Comparison of ENCODE assay signal across 28 cellular contexts in genomic region chr4:149223659-149224058, GRCh38.
DNase-seq lines count a peak whose midpoint lies in the region; ATAC-seq and TF ChIP-seq lines count a peak whose summit lies in the region.
"Had no signal": no experiment of that assay in that cellular context is flagged by ENCODE, and none has a peak within 500 bp of the region (broad histone marks: within the 10 kb centered on the region; RNA-seq: fewer than 3 reads in every experiment).

No MANE protein-coding gene starts in this region.

- H3K4me1 Mint-ChIP-seq in MCF 10A (ENCODE audit: insufficient read depth, unreplicated experiment), result peaks cover 4% of the 10 kb centered on the region
- H3K4me1 Mint-ChIP-seq: activated CD4-positive, alpha-beta memory T cell treated with anti-CD3 and anti-CD28 coated beads, Interleukin-2, amount 10 ng/mL, durations not matched to agents 7 days and 5 days; activated naive CD4-positive, alpha-beta T cell treated with anti-CD3 and anti-CD28 coated beads, Interleukin-2, amount 10 ng/mL, durations not matched to agents 7 days and 5 days; naive thymus-derived CD4-positive, alpha-beta T cell had no signal

- H3K36me3 Mint-ChIP-seq in MCF 10A (ENCODE audit: insufficient read depth, unreplicated experiment), result no peaks in the 10 kb centered on the region
- peaks cover 0 to 21% of the 10 kb centered on the region in 2 donors for H3K36me3 Mint-ChIP-seq in activated naive CD4-positive, alpha-beta T cell treated with anti-CD3 and anti-CD28 coated beads, Interleukin-2, amount 50 U/mL, for 72 hours
- H3K36me3 Mint-ChIP-seq: activated naive CD4-positive, alpha-beta T cell treated with anti-CD3 and anti-CD28 coated beads, Interleukin-2, amount 10 ng/mL, durations not matched to agents 7 days and 5 days; naive thymus-derived CD4-positive, alpha-beta T cell had no signal

- H3K27ac Mint-ChIP-seq in MCF 10A (ENCODE audit: low read depth, unreplicated experiment), result no peak overlapping the region
- H3K27ac Mint-ChIP-seq in activated naive CD4-positive, alpha-beta T cell treated with anti-CD3 and anti-CD28 coated beads, Interleukin-2, amount 50 U/mL, for 72 hours, result no peak overlapping the region
- H3K27ac Mint-ChIP-seq: activated CD4-positive, alpha-beta memory T cell treated with anti-CD3 and anti-CD28 coated beads, Interleukin-2, amount 10 ng/mL, durations not matched to agents 7 days and 5 days; activated naive CD4-positive, alpha-beta T cell treated with anti-CD3 and anti-CD28 coated beads, Interleukin-2, amount 10 ng/mL, durations not matched to agents 7 days and 5 days; naive thymus-derived CD4-positive, alpha-beta T cell had no signal

- H3K9me3 ChIP-seq in breast epithelium, result peaks cover 12 to 14% of the 10 kb centered on the region in 2 donors

- H3K4me3 Mint-ChIP-seq in MCF 10A (ENCODE audit: unreplicated experiment), result no peak overlapping the region
- H3K4me3 Mint-ChIP-seq: activated CD4-positive, alpha-beta memory T cell treated with anti-CD3 and anti-CD28 coated beads, Interleukin-2, amount 10 ng/mL, durations not matched to agents 7 days and 5 days; activated naive CD4-positive, alpha-beta T cell treated with anti-CD3 and anti-CD28 coated beads, Interleukin-2, amount 10 ng/mL, durations not matched to agents 7 days and 5 days; naive thymus-derived CD4-positive, alpha-beta T cell had no signal

- POLR2A ChIA-PET in MCF 10A (lab: Yijun Ruan, JAX), result no interaction called here

- in situ Hi-C loops in astrocyte of the spinal cord (cut with HindIII; ENCODE audit: low sequenced_read_pairs), result no loop called here

- no peaks in the 10 kb centered on the region for H3K36me3 ChIP-seq in breast epithelium
- H3K36me3 ChIP-seq: ascending aorta had no signal

- no peak for TF ChIP-seq CTCF in MCF 10A (IDR thresholded peaks at IDR 0.05; ENCODE audit: unreplicated experiment)
- TF ChIP-seq CTCF in breast epithelium (IDR thresholded peaks at IDR 0.05), result no peak
- TF ChIP-seq CTCF in astrocyte of the spinal cord (IDR thresholded peaks at IDR 0.05; ENCODE audit: low read depth, low read length), result no peak

- no peak overlapping the region for H3K27ac ChIP-seq in breast epithelium
- H3K27ac ChIP-seq: 22Rv1, ascending aorta, HL-60 had no signal

- no TSS peak for BruUV-seq in MCF 10A (replicated peaks; lab: Mats Ljungman, UMichigan)

- no peak for TF ChIP-seq POLR2A in breast epithelium (IDR thresholded peaks at IDR 0.05)

- H3K4me3 ChIP-seq in breast epithelium (no peak overlapping the region), astrocyte of the spinal cord (ENCODE audit: low read depth, low read length) (no peak overlapping the region)
- H3K4me3 ChIP-seq: ascending aorta, K562 had no signal

- H3K4me1 ChIP-seq in breast epithelium, result no peaks in the 10 kb centered on the region
- H3K4me1 ChIP-seq: ascending aorta had no signal

- no peak for ATAC-seq in HG02840 (IDR thresholded peaks at IDR 0.05; ENCODE audit: low FRiP score, unreplicated experiment)
- no peak for ATAC-seq in HG02884 (IDR thresholded peaks at IDR 0.05; ENCODE audit: unreplicated experiment)
- no peak for ATAC-seq in activated naive CD4-positive, alpha-beta T cell treated with anti-CD3 and anti-CD28 coated beads, Interleukin-2, amount 50 U/mL, for 72 hours
- no peak for ATAC-seq in HG02885 (IDR thresholded peaks at IDR 0.05; ENCODE audit: poor library complexity, unreplicated experiment)
- ATAC-seq: activated CD4-positive, CD25-positive, alpha-beta regulatory T cell treated with anti-CD3 and anti-CD28 coated beads, Interleukin-2, amount 50 U/mL, for 24 hours; esophagus mucosa; K562; left colon; naive thymus-derived CD4-positive, alpha-beta T cell had no signal

- DNase-seq in MCF 10A (ENCODE audit: unreplicated experiment) (peak; percentile 32), breast epithelium (ENCODE audit: low spot score in 2 of 2) (no peak), astrocyte of the spinal cord (ENCODE audit: low read depth, low spot score) (peak; percentile 8), iris pigment epithelial cell (ENCODE audit: low read depth) (peak; percentile 53)
- no peak for DNase-seq in activated naive CD4-positive, alpha-beta T cell treated with anti-CD3 and anti-CD28 coated beads, Interleukin-2, amount 50 U/mL, for 72 hours (ENCODE audit: low spot score in 2 of 2)
- DNase-seq: activated CD4-positive, alpha-beta memory T cell treated with anti-CD3 and anti-CD28 coated beads, Interleukin-2, amount 10 ng/mL, durations not matched to agents 7 days and 5 days; activated naive CD4-positive, alpha-beta T cell treated with anti-CD3 and anti-CD28 coated beads, Interleukin-2, amount 10 ng/mL, durations not matched to agents 7 days and 5 days; DMS79; effector CD4-positive, alpha-beta T cell; glutamatergic neuron; left colon; mesenchymal stem cell; MV-4-11; naive thymus-derived CD4-positive, alpha-beta T cell; NCI-H187; NCI-H748 treated with DMSO at 0.1 percent for 48 hours; SHP77 treated with DMSO at 0.1 percent for 48 hours; stimulated activated CD4-positive, alpha-beta T cell treated with anti-CD3 and anti-CD28 coated beads, Interleukin-4, amount 100 ng/mL, for 1 hour; stimulated activated naive CD4-positive, alpha-beta T cell treated with Interleukin-2 at 50 U/mL for 16 hours had no signal

- CTCF ChIA-PET in MCF 10A (lab: Yijun Ruan, JAX), result no interaction called here

- no peaks in the 10 kb centered on the region for H3K27me3 ChIP-seq in breast epithelium
- H3K27me3 ChIP-seq: ascending aorta had no signal

- no peaks in the 10 kb centered on the region for H3K27me3 Mint-ChIP-seq in MCF 10A (ENCODE audit: insufficient read depth, unreplicated experiment)
- H3K27me3 Mint-ChIP-seq: activated CD4-positive, alpha-beta memory T cell treated with anti-CD3 and anti-CD28 coated beads, Interleukin-2, amount 10 ng/mL, durations not matched to agents 7 days and 5 days; activated naive CD4-positive, alpha-beta T cell treated with anti-CD3 and anti-CD28 coated beads, Interleukin-2, amount 10 ng/mL, durations not matched to agents 7 days and 5 days; naive thymus-derived CD4-positive, alpha-beta T cell had no signal

- H3K9me3 Mint-ChIP-seq in MCF 10A (ENCODE audit: unreplicated experiment), result peaks cover 24% of the 10 kb centered on the region
- peaks cover 8 to 33% of the 10 kb centered on the region in 2 donors for H3K9me3 Mint-ChIP-seq in activated naive CD4-positive, alpha-beta T cell treated with anti-CD3 and anti-CD28 coated beads, Interleukin-2, amount 50 U/mL, for 72 hours

- intact Hi-C loops in MCF 10A (cut with micrococcal nuclease) (no loop called here), breast epithelium (cut with DNase I; ENCODE audit: low total_unique reads) (no loop called here)

Comparison
In these comparisons a context has a peak if more than half of its experiments do, and no peak if none do; other contexts are left out.
1. DNase-seq: peak in MCF 10A (single experiment), astrocyte of the spinal cord (single experiment) and iris pigment epithelial cell (single experiment); none in breast epithelium (0 of 2) and activated naive CD4-positive, alpha-beta T cell treated with anti-CD3 and anti-CD28 coated beads, Interleukin-2, amount 50 U/mL, for 72 hours (0 of 2).